Comparison of ENCODE assay signal across 28 cellular contexts in the genomic region with DNA sequence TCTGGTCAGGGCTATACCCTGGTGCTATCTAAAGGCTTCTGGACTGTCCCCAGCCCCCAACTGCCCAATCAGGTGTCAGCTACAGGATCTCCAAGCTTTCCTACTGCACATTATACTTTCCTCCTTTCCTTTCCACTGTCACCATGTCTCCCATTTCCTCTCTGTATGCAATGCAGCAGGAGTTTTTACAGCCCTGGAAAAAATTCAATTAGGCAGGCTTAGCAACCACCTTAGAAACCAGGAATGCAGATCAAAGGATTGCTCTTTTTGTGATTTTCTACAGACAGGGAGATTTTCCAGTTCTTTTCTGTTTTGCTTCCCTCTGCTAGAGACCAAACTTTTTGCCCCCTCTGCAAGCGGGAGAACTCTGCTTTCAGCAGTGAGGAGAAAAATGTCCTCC.
"Had no signal": no experiment of that assay in that cellular context is flagged by ENCODE, and none has a peak within 500 bp of the region (broad histone marks: within the 10 kb centered on the region; RNA-seq: fewer than 3 reads in every experiment).

No MANE protein-coding gene starts in this region.

- H3K4me1 ChIP-seq: colonic mucosa, esophagus squamous epithelium, heart right ventricle, left ventricle myocardium inferior, upper lobe of left lung, vagina had no signal

- ATAC-seq: heart right ventricle; sciatic nerve; stimulated activated effector memory CD8-positive, alpha-beta T cell treated with anti-CD3 and anti-CD28 coated beads, Interleukin-12 subunit alpha, Interleukin-12 subunit beta, amount 100 ng/mL, for 72 hours had no signal

- H3K27me3 Mint-ChIP-seq: activated naive CD4-positive, alpha-beta T cell treated with anti-CD3 and anti-CD28 coated beads, Interleukin-2, amount 10 ng/mL, durations not matched to agents 7 days and 5 days had no signal

- H3K9me3 Mint-ChIP-seq: activated naive CD4-positive, alpha-beta T cell treated with anti-CD3 and anti-CD28 coated beads, Interleukin-2, amount 10 ng/mL, durations not matched to agents 7 days and 5 days; naive B cell; neural crest cell; stimulated activated effector memory CD8-positive, alpha-beta T cell treated with anti-CD3 and anti-CD28 coated beads, Interleukin-12 subunit alpha, Interleukin-12 subunit beta, amount 100 ng/mL, for 72 hours; stimulated activated naive CD8-positive, alpha-beta T cell treated with anti-CD3 and anti-CD28 coated beads, Interleukin-15, Interleukin-2, amounts not matched to agents 100 ng/mL and 50 ng/mL, for 24 hours had no signal

- H3K4me1 Mint-ChIP-seq: naive B cell; stimulated activated effector memory CD8-positive, alpha-beta T cell treated with anti-CD3 and anti-CD28 coated beads, Interleukin-12 subunit alpha, Interleukin-12 subunit beta, amount 100 ng/mL, for 72 hours had no signal

- H3K9me3 ChIP-seq: colonic mucosa, esophagus squamous epithelium, heart right ventricle, left ventricle myocardium inferior, upper lobe of left lung, vagina had no signal

- H3K27me3 ChIP-seq: cardiac muscle cell, colonic mucosa, upper lobe of left lung, vagina had no signal

- H3K36me3 ChIP-seq: cardiac muscle cell, colonic mucosa, esophagus squamous epithelium, heart right ventricle, left ventricle myocardium inferior, upper lobe of left lung, vagina had no signal

- H3K27ac Mint-ChIP-seq: activated naive CD4-positive, alpha-beta T cell treated with anti-CD3 and anti-CD28 coated beads, Interleukin-2, amount 10 ng/mL, durations not matched to agents 7 days and 5 days; stimulated activated effector memory CD8-positive, alpha-beta T cell treated with anti-CD3 and anti-CD28 coated beads, Interleukin-12 subunit alpha, Interleukin-12 subunit beta, amount 100 ng/mL, for 72 hours; stimulated activated naive CD8-positive, alpha-beta T cell treated with anti-CD3 and anti-CD28 coated beads, Interleukin-15, Interleukin-2, amounts not matched to agents 100 ng/mL and 50 ng/mL, for 24 hours had no signal

- H3K27ac ChIP-seq: cardiac muscle cell, colonic mucosa, epithelial cell of prostate, esophagus squamous epithelium, heart right ventricle, left ventricle myocardium inferior, skin epidermis, upper lobe of left lung, vagina had no signal

- DNase-seq: activated CD4-positive, alpha-beta T cell treated with anti-CD3 and anti-CD28 coated beads for 4 hours; activated CD4-positive, alpha-beta T cell treated with anti-CD3 and anti-CD28 coated beads, Interleukin-2, amount 50 U/mL, for 4 hours; activated effector memory CD4-positive, alpha-beta T cell treated with Interleukin-2 at 50 U/mL for 16 hours; activated naive CD4-positive, alpha-beta T cell treated with anti-CD3 and anti-CD28 coated beads, Interleukin-2, amount 10 ng/mL, durations not matched to agents 7 days and 5 days; activated T-cell treated with anti-CD3 and anti-CD28 coated beads for 4 hours; cerebellar nuclear complex; colonic mucosa; effector CD8-positive, alpha-beta T cell; esophagus squamous epithelium; foreskin melanocyte; heart right ventricle; kidney glomerular epithelial cell; left ventricle myocardium inferior; naive B cell; posterior cingulate gyrus; retina; stimulated activated CD4-positive, alpha-beta T cell treated with anti-CD3 and anti-CD28 coated beads, Interleukin-12 subunit alpha, Interleukin-12 subunit beta, amount 100 ng/mL, for 4 hours; stimulated activated CD4-positive, alpha-beta T cell treated with anti-CD3 and anti-CD28 coated beads, Interleukin-4, amount 100 ng/mL, for 24 hours; upper lobe of left lung had no signal

- H3K4me3 ChIP-seq: cardiac muscle cell, colonic mucosa, esophagus squamous epithelium, heart right ventricle, left ventricle myocardium inferior, lung, skin epidermis, upper lobe of left lung, vagina had no signal

- H3K4me3 Mint-ChIP-seq: activated naive CD4-positive, alpha-beta T cell treated with anti-CD3 and anti-CD28 coated beads, Interleukin-2, amount 10 ng/mL, durations not matched to agents 7 days and 5 days; naive B cell; neural crest cell; stimulated activated effector memory CD8-positive, alpha-beta T cell treated with anti-CD3 and anti-CD28 coated beads, Interleukin-12 subunit alpha, Interleukin-12 subunit beta, amount 100 ng/mL, for 72 hours; stimulated activated naive CD8-positive, alpha-beta T cell treated with anti-CD3 and anti-CD28 coated beads, Interleukin-15, Interleukin-2, amounts not matched to agents 100 ng/mL and 50 ng/mL, for 24 hours had no signal

- H3K36me3 Mint-ChIP-seq: activated naive CD4-positive, alpha-beta T cell treated with anti-CD3 and anti-CD28 coated beads, Interleukin-2, amount 10 ng/mL, durations not matched to agents 7 days and 5 days; naive B cell; stimulated activated effector memory CD8-positive, alpha-beta T cell treated with anti-CD3 and anti-CD28 coated beads, Interleukin-12 subunit alpha, Interleukin-12 subunit beta, amount 100 ng/mL, for 72 hours had no signal
